ENCODE assay signal across 33 cellular contexts in the genomic region with DNA sequence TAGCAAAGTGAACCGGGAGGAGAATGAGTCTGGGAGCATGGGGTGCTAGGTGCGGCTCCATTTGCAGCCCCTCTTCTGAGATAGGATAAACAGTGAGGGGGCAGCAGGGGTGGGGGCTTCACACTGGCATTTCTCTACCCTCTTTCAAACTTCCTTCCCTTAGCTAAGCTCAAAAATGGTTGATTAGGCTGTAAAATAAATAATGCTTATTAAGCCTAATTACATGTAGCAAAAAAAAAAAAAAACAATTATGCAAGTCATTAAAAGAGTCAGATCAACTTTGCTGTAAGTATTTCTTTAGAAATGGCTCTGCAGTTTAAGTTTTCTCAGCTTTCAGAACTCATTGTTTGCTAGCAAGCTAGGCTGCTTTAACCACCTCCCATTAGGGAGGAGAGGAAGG.
"Had no signal": no experiment of that assay in that cellular context is flagged by ENCODE, and none has a peak within 500 bp of the region (broad histone marks: within the 10 kb centered on the region; RNA-seq: fewer than 3 reads in every experiment).

No MANE protein-coding gene starts in this region.

- H3K4me1 ChIP-seq: ascending aorta, breast epithelium, colonic mucosa, esophagus muscularis mucosa, foreskin keratinocyte, gastrocnemius medialis had no signal

- H3K27ac Mint-ChIP-seq: activated B cell treated with CpG ODN at 0.5 μM for 24 hours; activated CD8-positive, alpha-beta T cell treated with anti-CD3 and anti-CD28 coated beads for 36 hours; activated naive CD8-positive, alpha-beta T cell; activated T-helper 17 cell treated with anti-CD3 and anti-CD28 coated beads, Interleukin-2, amount 50 U/mL, for 72 hours; T-helper 17 cell; T-helper 2 cell treated with Interferon-gamma antibody and Interleukin-4, amounts not matched to agents 5 μg/mL and 100 μg/mL, for 36 hours had no signal

- DNase-seq: activated B cell treated with CpG ODN at 0.5 μM for 24 hours; activated CD4-positive, alpha-beta T cell treated with anti-CD3 and anti-CD28 coated beads for 48 hours; activated CD4-positive, alpha-beta T cell treated with anti-CD3 and anti-CD28 coated beads, Interleukin-2, amount 50 U/mL, for 1 hour; activated CD4-positive, alpha-beta T cell treated with anti-CD3 and anti-CD28 coated beads, Interleukin-2, amount 50 U/mL, for 48 hours; activated CD8-positive, alpha-beta memory T cell treated with anti-CD3 and anti-CD28 coated beads for 24 hours; activated CD8-positive, alpha-beta T cell treated with anti-CD3 and anti-CD28 coated beads for 36 hours; activated effector memory CD4-positive, alpha-beta T cell treated with Interleukin-2 at 50 U/mL for 16 hours; activated gamma-delta T cell treated with Interleukin-2 at 50 U/mL for 16 hours; activated naive CD4-positive, alpha-beta T cell treated with anti-CD3 and anti-CD28 coated beads, Interleukin-2, amount 50 U/mL, for 16 hours; activated naive CD4-positive, alpha-beta T cell treated with Interleukin-2 at 50 U/mL for 16 hours; activated T-cell treated with anti-CD3 and anti-CD28 coated beads, Interleukin-2, amount 50 U/mL, for 4 hours; amniotic stem cell; central memory CD4-positive, alpha-beta T cell; cerebellar nuclear complex; colonic mucosa; effector CD8-positive, alpha-beta T cell; erythroblast; foreskin keratinocyte; gastrocnemius medialis; glutamatergic neuron; heart left ventricle; T-helper 1 cell; T-helper 17 cell; T1000; WERI-Rb-1 had no signal

- H3K9me3 ChIP-seq: ascending aorta, colonic mucosa, gastrocnemius medialis had no signal

- H3K36me3 ChIP-seq: ascending aorta, breast epithelium, cardiac muscle cell, colonic mucosa, esophagus muscularis mucosa, gastrocnemius medialis, heart left ventricle had no signal

- H3K4me3 Mint-ChIP-seq: activated B cell treated with CpG ODN at 0.5 μM for 24 hours; activated CD8-positive, alpha-beta T cell treated with anti-CD3 and anti-CD28 coated beads for 36 hours; activated naive CD8-positive, alpha-beta T cell; activated T-cell treated with anti-CD3 and anti-CD28 coated beads, Interleukin-2, amount 50 U/mL, for 4 hours; activated T-helper 17 cell treated with anti-CD3 and anti-CD28 coated beads, Interleukin-2, amount 50 U/mL, for 72 hours; brain; T-helper 17 cell; T-helper 2 cell treated with Interferon-gamma antibody and Interleukin-4, amounts not matched to agents 5 μg/mL and 100 μg/mL, for 36 hours had no signal

- H3K4me3 ChIP-seq: ascending aorta, breast epithelium, cardiac muscle cell, colonic mucosa, esophagus muscularis mucosa, gastrocnemius medialis, heart left ventricle had no signal

- H3K27me3 Mint-ChIP-seq: activated T-helper 17 cell treated with anti-CD3 and anti-CD28 coated beads, Interleukin-2, amount 50 U/mL, for 72 hours had no signal

- H3K4me1 Mint-ChIP-seq: activated B cell treated with CpG ODN at 0.5 μM for 24 hours; activated T-helper 17 cell treated with anti-CD3 and anti-CD28 coated beads, Interleukin-2, amount 50 U/mL, for 72 hours; T-helper 17 cell had no signal

- H3K27me3 ChIP-seq: ascending aorta, breast epithelium, cardiac muscle cell, colonic mucosa, esophagus muscularis mucosa, gastrocnemius medialis, heart left ventricle had no signal

- H3K27ac ChIP-seq: ascending aorta, breast epithelium, cardiac muscle cell, colonic mucosa, esophagus muscularis mucosa, foreskin keratinocyte, gastrocnemius medialis, heart left ventricle, WERI-Rb-1 had no signal

- H3K9me3 Mint-ChIP-seq: activated B cell treated with CpG ODN at 0.5 μM for 24 hours; activated T-cell treated with anti-CD3 and anti-CD28 coated beads, Interleukin-2, amount 50 U/mL, for 4 hours; activated T-helper 17 cell treated with anti-CD3 and anti-CD28 coated beads, Interleukin-2, amount 50 U/mL, for 72 hours; T-helper 2 cell treated with Interferon-gamma antibody and Interleukin-4, amounts not matched to agents 5 μg/mL and 100 μg/mL, for 36 hours had no signal
